In genomic region chr22:20433191-20433590, GRCh38 we compare ENCODE assay signal across 18 cellular contexts. TPM values are rescaled to one million over a fixed set of nuclear protein-coding genes. Genes with fewer than 3 reads are reported as not detected.
DNase-seq lines count a peak whose midpoint lies in the region; ATAC-seq and TF ChIP-seq lines count a peak whose summit lies in the region.
"Had no signal": no experiment of that assay in that cellular context is flagged by ENCODE, and none has a peak within 500 bp of the region (broad histone marks: within the 10 kb centered on the region; RNA-seq: fewer than 3 reads in every experiment).

No MANE protein-coding gene starts in this region.

- no peak overlapping the region for H3K4me3 Mint-ChIP-seq in activated naive CD4-positive, alpha-beta T cell treated with anti-CD3 and anti-CD28 coated beads, Interleukin-2, amount 10 ng/mL, durations not matched to agents 7 days and 5 days
- H3K4me3 Mint-ChIP-seq in T-helper 17 cell (peak overlapping the region; percentile 5), nephron (peak overlapping the region; percentile 32 to 74 (median 41)), Calu3 (ENCODE audit: low read depth, unreplicated experiment) (no peak overlapping the region), osteocyte (ENCODE audit: unreplicated experiment) (no peak overlapping the region)

- H3K4me1 Mint-ChIP-seq in activated naive CD4-positive, alpha-beta T cell treated with anti-CD3 and anti-CD28 coated beads, Interleukin-2, amount 10 ng/mL, durations not matched to agents 7 days and 5 days, result peaks cover 39% of the 10 kb centered on the region
- H3K4me1 Mint-ChIP-seq in T-helper 17 cell (peaks cover 27% of the 10 kb centered on the region), nephron (peaks cover 20% of the 10 kb centered on the region), Calu3 (ENCODE audit: low read depth, unreplicated experiment) (peaks cover 9% of the 10 kb centered on the region), osteocyte (ENCODE audit: unreplicated experiment) (peaks cover 27% of the 10 kb centered on the region)

- no peak for TF ChIP-seq POLR2A in thyroid gland (IDR thresholded peaks at IDR 0.05)

- H3K27me3 ChIP-seq in aorta (ENCODE audit: control insufficient read depth in 1 of 2, insufficient read depth in 2 of 2, low read length in 1 of 2), result no peaks in the 10 kb centered on the region
- H3K27me3 ChIP-seq in thyroid gland, result no peaks in the 10 kb centered on the region
- H3K27me3 ChIP-seq: SJCRH30 had no signal

- TF ChIP-seq CTCF in nephron (IDR thresholded peaks at IDR 0.05; ENCODE audit: unreplicated experiment in 3 of 3) (no peak), Calu3 (IDR thresholded peaks at IDR 0.05; ENCODE audit: unreplicated experiment) (no peak), osteocyte (IDR thresholded peaks at IDR 0.05) (no peak), thyroid gland (IDR thresholded peaks at IDR 0.05) (no peak)

- no peak overlapping the region for H3K4me3 ChIP-seq in aorta (ENCODE audit: low read length in 2 of 2)
- H3K4me3 ChIP-seq in thyroid gland (replicated peaks in 1 of 3), result no peak overlapping the region
- H3K4me3 ChIP-seq: BLaER1 treated with 17β-estradiol and CSF1 and Interleukin-3, amounts not matched to agents 10 nM and 100 nM; SJCRH30 had no signal

- H3K9me3 Mint-ChIP-seq in activated naive CD4-positive, alpha-beta T cell treated with anti-CD3 and anti-CD28 coated beads, Interleukin-2, amount 10 ng/mL, durations not matched to agents 7 days and 5 days, result no peaks in the 10 kb centered on the region
- no peaks in the 10 kb centered on the region for H3K9me3 Mint-ChIP-seq in nephron
- no peaks in the 10 kb centered on the region for H3K9me3 Mint-ChIP-seq in Calu3 (ENCODE audit: low read depth, unreplicated experiment)
- H3K9me3 Mint-ChIP-seq in osteocyte (ENCODE audit: unreplicated experiment), result no peaks in the 10 kb centered on the region

- 92% methylated on average over 11 of the region's 11 CpGs for WGBS in aorta, 2 donors
- WGBS in thyroid gland, 2 donors, result 87 to 95% methylated on average over 11 of the region's 11 CpGs

- CTCF ChIA-PET in activated naive CD4-positive, alpha-beta T cell treated with anti-CD3 and anti-CD28 coated beads, Interleukin-2, amount 10 ng/mL, durations not matched to agents 7 days and 5 days (lab: Charles Lee), result interaction anchor here (0.7 kb wide), 1 partner anchor 23 kb away, joined by 3 read pairs; no protein-coding TSS in a partner anchor
- CTCF ChIA-PET in Calu3 (lab: Charles Lee), result interaction anchor here (0.6 to 1.0 kb wide), 2 partner anchors 15 to 377 kb away, joined by 3 read pairs; no protein-coding TSS in a partner anchor

- H3K36me3 ChIP-seq in aorta (ENCODE audit: control insufficient read depth in 1 of 2, insufficient read depth in 2 of 2, low read length in 1 of 2), result no peaks in the 10 kb centered on the region
- H3K36me3 ChIP-seq in thyroid gland, result no peaks in the 10 kb centered on the region
- H3K36me3 ChIP-seq: BLaER1 treated with 17β-estradiol and CSF1 and Interleukin-3, amounts not matched to agents 10 nM and 100 nM had no signal

- no peak overlapping the region for H3K27ac ChIP-seq in aorta (ENCODE audit: low read depth in 1 of 2, low read length in 2 of 2)
- H3K27ac ChIP-seq in thyroid gland, result no peak overlapping the region
- H3K27ac ChIP-seq: BLaER1 treated with 17β-estradiol and CSF1 and Interleukin-3, amounts not matched to agents 10 nM and 100 nM; SJCRH30 had no signal

- no peak for ATAC-seq in T-helper 17 cell
- ATAC-seq in aorta (ENCODE audit: low FRiP score), result no peak

- H3K4me1 ChIP-seq in aorta (ENCODE audit: control insufficient read depth in 1 of 2, insufficient read depth in 2 of 2, low read length in 2 of 2), result no peaks in the 10 kb centered on the region
- peaks cover 36 to 52% of the 10 kb centered on the region in 2 donors for H3K4me1 ChIP-seq in thyroid gland
- H3K4me1 ChIP-seq: SJCRH30 had no signal

- BruUV-seq in Calu3 (replicated peaks; lab: Mats Ljungman, UMichigan), result no TSS peak

- no peaks in the 10 kb centered on the region for H3K9me3 ChIP-seq in T-helper 17 cell (ENCODE audit: control insufficient read depth, low read length, poor library complexity, severe bottlenecking)
- no peaks in the 10 kb centered on the region for H3K9me3 ChIP-seq in aorta (ENCODE audit: control insufficient read depth, low read length)
- H3K9me3 ChIP-seq in thyroid gland, result no peaks in the 10 kb centered on the region
- H3K9me3 ChIP-seq: SJCRH30 had no signal

- peaks cover 98% of the 10 kb centered on the region for H3K27me3 Mint-ChIP-seq in activated naive CD4-positive, alpha-beta T cell treated with anti-CD3 and anti-CD28 coated beads, Interleukin-2, amount 10 ng/mL, durations not matched to agents 7 days and 5 days
- peaks cover 35% of the 10 kb centered on the region for H3K27me3 Mint-ChIP-seq in T-helper 17 cell
- peaks cover 49% of the 10 kb centered on the region for H3K27me3 Mint-ChIP-seq in nephron (ENCODE audit: low read depth)
- H3K27me3 Mint-ChIP-seq in Calu3 (ENCODE audit: unreplicated experiment), result peaks cover 76% of the 10 kb centered on the region
- no peaks in the 10 kb centered on the region for H3K27me3 Mint-ChIP-seq in osteocyte (ENCODE audit: unreplicated experiment)

- peak; percentile 3 for DNase-seq in activated naive CD4-positive, alpha-beta T cell treated with anti-CD3 and anti-CD28 coated beads, Interleukin-2, amount 50 U/mL, for 16 hours
- no peak for DNase-seq in activated naive CD4-positive, alpha-beta T cell treated with anti-CD3 and anti-CD28 coated beads, Interleukin-2, amount 10 ng/mL, durations not matched to agents 7 days and 5 days
- DNase-seq in T-helper 17 cell, result no peak
- DNase-seq in aorta, result peak; percentile 34 to 49
- DNase-seq in Calu3, result no peak
- DNase-seq in osteocyte (ENCODE audit: extremely low spot score, unreplicated experiment), result no peak
- DNase-seq in thyroid gland, result no peak
- DNase-seq: DMS153, EL, MV-4-11, NCI-H1417, NCI-H1930, NCI-H446, OCI-M1, RPMI8226, SJCRH30 had no signal

- no peak overlapping the region for H3K27ac Mint-ChIP-seq in activated naive CD4-positive, alpha-beta T cell treated with anti-CD3 and anti-CD28 coated beads, Interleukin-2, amount 10 ng/mL, durations not matched to agents 7 days and 5 days
- H3K27ac Mint-ChIP-seq in T-helper 17 cell (no peak overlapping the region), nephron (no peak overlapping the region), Calu3 (ENCODE audit: unreplicated experiment) (no peak overlapping the region), osteocyte (ENCODE audit: unreplicated experiment) (no peak overlapping the region)

- H3K36me3 Mint-ChIP-seq in activated naive CD4-positive, alpha-beta T cell treated with anti-CD3 and anti-CD28 coated beads, Interleukin-2, amount 10 ng/mL, durations not matched to agents 7 days and 5 days, result peaks cover 3% of the 10 kb centered on the region
- H3K36me3 Mint-ChIP-seq in T-helper 17 cell (ENCODE audit: low read depth) (peaks cover 3% of the 10 kb centered on the region), nephron (ENCODE audit: low read depth) (peaks cover 24% of the 10 kb centered on the region), Calu3 (ENCODE audit: insufficient read depth, unreplicated experiment) (peaks cover 16% of the 10 kb centered on the region), osteocyte (ENCODE audit: unreplicated experiment) (peaks cover 12% of the 10 kb centered on the region)

- intact Hi-C loops in aorta (cut with DNase I), result no loop called here
- intact Hi-C loops in Calu3 (cut with micrococcal nuclease; ENCODE audit: unreplicated experiment), result no loop called here
- intact Hi-C loops in thyroid gland (cut with DNase I), result no loop called here

RNA-seq across cellular contexts. Expression of gene SCARF2, which starts 4.4 kb away (rescaled TPM):
- total RNA-seq in T-helper 17 cell, result 1 to 10 TPM; 3.1 to 3.6 TPM
- total RNA-seq in aorta, result 10 to 100 TPM; 34.3 to 35.4 TPM
- polyA plus RNA-seq in aorta, result 10 to 100 TPM in 1 of 2 donors, 1 to 10 TPM in 1; 8.5 to 21.4 TPM
- 0.68 and 0.81 TPM in 2 replicates for total RNA-seq in Calu3 (2022)
- total RNA-seq in osteocyte, result 48.4 and 50.8 TPM in 2 replicates
- total RNA-seq in thyroid gland, result 10 to 100 TPM; 14.4 to 23.1 (median 20.4) TPM

RNA-seq across cellular contexts. Expression of gene ZNF74, which starts 39.2 kb away (rescaled TPM):
- 1 to 10 TPM; 5.2 to 5.6 TPM for total RNA-seq in T-helper 17 cell
- 10 to 100 TPM in 1 of 2 donors, 1 to 10 TPM in 1; 3.8 to 10.3 TPM for total RNA-seq in aorta
- 1 to 10 TPM; 2.9 to 4.6 TPM for polyA plus RNA-seq in aorta
- 11.1 and 15.2 TPM in 2 replicates for total RNA-seq in Calu3 (2022)
- 19.6 and 20.4 TPM in 2 replicates for total RNA-seq in osteocyte
- 10 to 100 TPM in 3 of 4 donors, 1 to 10 TPM in 1; 9.8 to 15.0 (median 12.0) TPM for total RNA-seq in thyroid gland

Comparison
In these comparisons a context has a peak if more than half of its experiments do, and no peak if none do; other contexts are left out.
1. DNase-seq: peak in activated naive CD4-positive, alpha-beta T cell treated with anti-CD3 and anti-CD28 coated beads, Interleukin-2, amount 50 U/mL, for 16 hours (single experiment) and aorta (2 of 2); none in activated naive CD4-positive, alpha-beta T cell treated with anti-CD3 and anti-CD28 coated beads, Interleukin-2, amount 10 ng/mL, durations not matched to agents 7 days and 5 days (single experiment), T-helper 17 cell (0 of 3), Calu3 (single experiment), osteocyte (single experiment) and thyroid gland (0 of 2).
2. H3K4me3 Mint-ChIP-seq: peak in T-helper 17 cell (single experiment) and nephron (3 of 3); none in activated naive CD4-positive, alpha-beta T cell treated with anti-CD3 and anti-CD28 coated beads, Interleukin-2, amount 10 ng/mL, durations not matched to agents 7 days and 5 days (single experiment), Calu3 (single experiment) and osteocyte (single experiment).